ENCODE assay signal across 28 cellular contexts in the genomic region with DNA sequence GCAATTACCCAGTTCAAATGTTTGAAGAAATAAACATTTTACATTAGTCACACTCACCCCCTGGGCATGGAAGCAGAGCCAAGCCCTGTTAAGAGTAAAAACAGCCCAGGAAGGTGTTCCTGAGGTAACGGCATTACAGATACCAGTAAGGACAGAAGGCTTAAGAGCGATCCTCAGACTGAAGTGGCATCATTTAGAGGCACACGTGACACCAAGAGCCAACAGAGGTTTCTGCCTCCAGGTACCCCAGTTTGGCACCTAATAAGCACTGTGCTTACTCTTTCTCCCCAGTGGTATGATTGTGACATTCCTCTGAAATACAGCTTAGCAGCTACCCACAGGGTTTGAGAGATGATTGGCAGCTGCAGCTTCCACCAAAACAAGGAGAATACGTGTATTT. TPM values are rescaled to one million over a fixed set of nuclear protein-coding genes. Genes with fewer than 3 reads are reported as not detected.
DNase-seq lines count a peak whose midpoint lies in the region; ATAC-seq, FAIRE-seq and TF ChIP-seq lines count a peak whose summit lies in the region.
"Had no signal": no experiment of that assay in that cellular context is flagged by ENCODE, and none has a peak within 500 bp of the region (broad histone marks: within the 10 kb centered on the region; RNA-seq: fewer than 3 reads in every experiment).

No MANE protein-coding gene starts in this region.

- 97% methylated on average over 4 of the region's 4 CpGs for WGBS in HUES64

- peak overlapping the region; percentile 45; the same call in 1 of the 2 replicates for H3K9ac ChIP-seq in HUES64 (ENCODE audit: low read depth, low read length)
- H3K9ac ChIP-seq: GM23248 had no signal

- peak overlapping the region; percentile 85 for H3K27ac ChIP-seq in HUES64 (ENCODE audit: low read depth, low read length)
- peak overlapping the region; percentile 38 to 52 for H3K27ac ChIP-seq in breast epithelium
- H3K27ac ChIP-seq in left lung: peak overlapping the region; percentile 11 to 62
- H3K27ac ChIP-seq: esophagus muscularis mucosa, gastroesophageal sphincter, GM23248, spleen, thyroid gland had no signal

- peak; percentile 11 for DNase-seq in Daoy (ENCODE audit: low read depth)
- DNase-seq in breast epithelium (ENCODE audit: low spot score in 2 of 2): no peak
- no peak for DNase-seq in left lung
- DNase-seq in SKM-1 treated with dmso at 0.1 percent for 144 hours (lab: John Stamatoyannopoulos, UW; ENCODE audit: unreplicated experiment): no peak
- no peak for DNase-seq in D721Med (ENCODE audit: insufficient read length, low spot score)
- DNase-seq: activated CD4-positive, alpha-beta T cell treated with anti-CD3 and anti-CD28 coated beads for 48 hours; activated naive CD8-positive, alpha-beta T cell treated with anti-CD3 and anti-CD28 coated beads, Interleukin-2, amount 10 ng/mL, durations not matched to agents 7 days and 5 days; DMS79 treated with DMSO at 0.1 percent for 48 hours; effector CD4-positive, alpha-beta T cell; GM23248; hypothalamus; kidney glomerular epithelial cell; mesenchymal stem cell; naive B cell; NCI-H1694 treated with DMSO at 0.1 percent for 48 hours; occipital lobe; SHP77 treated with DMSO at 0.1 percent for 48 hours; spleen; stimulated activated CD4-positive, alpha-beta T cell treated with anti-CD3 and anti-CD28 coated beads, Interleukin-4, amount 100 ng/mL, for 1 hour; T-cell; thyroid gland had no signal

- H3K4me3 ChIP-seq in HUES64 (ENCODE audit: low read length) (no peak overlapping the region), breast epithelium (no peak overlapping the region), left lung (no peak overlapping the region)
- H3K4me3 ChIP-seq: esophagus muscularis mucosa, gastroesophageal sphincter, GM23248, K562, spleen, thyroid gland had no signal

- FAIRE-seq in D721Med (lab: Jason Lieb, UNC): no peak
- FAIRE-seq: A204.1, K562 had no signal

- H3K4me1 ChIP-seq in HUES64 (ENCODE audit: insufficient read depth, low read length) (peaks cover 22% of the 10 kb centered on the region), breast epithelium (no peaks in the 10 kb centered on the region), left lung (peaks cover under 1 to 17% of the 10 kb centered on the region in 2 donors)
- H3K4me1 ChIP-seq: thyroid gland had no signal

- H3K36me3 ChIP-seq in HUES64 (ENCODE audit: insufficient read depth, low read length): peaks cover 62% of the 10 kb centered on the region
- H3K36me3 ChIP-seq in breast epithelium: peaks cover 5% of the 10 kb centered on the region
- peaks cover 0 to 73% of the 10 kb centered on the region in 2 donors for H3K36me3 ChIP-seq in left lung

- TF ChIP-seq CTCF in breast epithelium (IDR thresholded peaks at IDR 0.05) (no peak), left lung (IDR thresholded peaks at IDR 0.05) (no peak), D721Med (IDR thresholded peaks at IDR 0.05; ENCODE audit: insufficient read depth, missing control alignments) (no peak)

- ATAC-seq in left lung (peak; percentile 89), GM18873 (IDR thresholded peaks at IDR 0.05; ENCODE audit: low FRiP score, unreplicated experiment) (no peak), GM21381 (IDR thresholded peaks at IDR 0.05; ENCODE audit: unreplicated experiment) (no peak)
- ATAC-seq: gastroesophageal sphincter, K562, T-cell had no signal

- no peak for TF ChIP-seq POLR2A in breast epithelium (IDR thresholded peaks at IDR 0.05)

- no peaks in the 10 kb centered on the region for H3K9me3 ChIP-seq in HUES64 (ENCODE audit: insufficient read depth, low read depth, low read length)
- H3K9me3 ChIP-seq in breast epithelium: no peaks in the 10 kb centered on the region
- H3K9me3 ChIP-seq in left lung: no peaks in the 10 kb centered on the region
- H3K9me3 ChIP-seq: esophagus muscularis mucosa, gastroesophageal sphincter, spleen, thyroid gland had no signal

- intact Hi-C loops in breast epithelium (cut with DNase I; ENCODE audit: low total_unique reads) (no loop called here), left lung (cut with DNase I) (no loop called here)

- H3K27me3 ChIP-seq in HUES64 (ENCODE audit: insufficient read depth, low read length) (no peaks in the 10 kb centered on the region), breast epithelium (no peaks in the 10 kb centered on the region), left lung (no peaks in the 10 kb centered on the region)
- H3K27me3 ChIP-seq: esophagus muscularis mucosa, gastroesophageal sphincter, spleen, thyroid gland had no signal

RNA-seq across cellular contexts. Expression of a gene that starts 17.2 kb away (rescaled TPM):
- 53.3 and 70.5 TPM in 2 replicates for total RNA-seq in Daoy (2014; rRNA removed; shearing (Covaris generic))
- polyA plus RNA-seq in HUES64 (2013, experiment 1 of 2): 81.8 TPM
- 92.4 TPM for polyA plus RNA-seq in HUES64 (2013, experiment 2 of 2)
- total RNA-seq in breast epithelium (100 to 1,000 TPM in 1 of 3 donors, 10 to 100 TPM in 2; 73.0 to 109 (median 78.7) TPM), left lung (10 to 100 TPM; 60.1 to 60.7 TPM)

RNA-seq across cellular contexts. Expression of a gene that starts 17.7 kb away (rescaled TPM):
- 8.2 and 8.3 TPM in 2 replicates for total RNA-seq in Daoy (2014; rRNA removed; shearing (Covaris generic))
- 16.2 TPM for polyA plus RNA-seq in HUES64 (2013, experiment 1 of 2)
- 15.5 TPM for polyA plus RNA-seq in HUES64 (2013, experiment 2 of 2)
- total RNA-seq in breast epithelium (10 to 100 TPM in 2 of 3 donors, 1 to 10 TPM in 1; 9.9 to 14.7 (median 12.4) TPM), left lung (10 to 100 TPM; 30.4 to 41.0 TPM)

RNA-seq across cellular contexts. Expression of a gene that starts 35.1 kb away (rescaled TPM):
- 29.8 and 38.1 TPM in 2 replicates for total RNA-seq in Daoy (2014; rRNA removed; shearing (Covaris generic))
- 50.6 TPM for polyA plus RNA-seq in HUES64 (2013, experiment 1 of 2)
- polyA plus RNA-seq in HUES64 (2013, experiment 2 of 2): 43.2 TPM
- 10 to 100 TPM; 21.6 to 53.1 (median 44.6) TPM for total RNA-seq in breast epithelium
- 10 to 100 TPM; 61.5 to 65.2 TPM for total RNA-seq in left lung

RNA-seq across cellular contexts. Expression of a gene that starts 35.3 kb away (rescaled TPM):
- 37.7 and 49.1 TPM in 2 replicates for total RNA-seq in Daoy (2014; rRNA removed; shearing (Covaris generic))
- polyA plus RNA-seq in HUES64 (2013, experiment 1 of 2): 56.7 TPM
- polyA plus RNA-seq in HUES64 (2013, experiment 2 of 2): 57.9 TPM
- total RNA-seq in breast epithelium (10 to 100 TPM; 27.7 to 37.9 (median 36.7) TPM), left lung (10 to 100 TPM; 27.2 to 30.4 TPM)

RNA-seq across cellular contexts. Expression of a gene that starts 55.1 kb away (rescaled TPM):
- total RNA-seq in Daoy (2014; rRNA removed; shearing (Covaris generic)): 506 and 508 TPM in 2 replicates
- 722 TPM for polyA plus RNA-seq in HUES64 (2013, experiment 1 of 2)
- 705 TPM for polyA plus RNA-seq in HUES64 (2013, experiment 2 of 2)
- total RNA-seq in breast epithelium (100 to 1,000 TPM; 162 to 182 (median 171) TPM), left lung (100 to 1,000 TPM; 209 to 236 TPM)
